ENCODE assay signal across 8 cellular contexts in genomic region chr7:65373608-65374351, GRCh38. TPM values are rescaled to one million over a fixed set of nuclear protein-coding genes. Genes with fewer than 3 reads are reported as not detected.
DNase-seq lines count a peak whose midpoint lies in the region; ATAC-seq and TF ChIP-seq lines count a peak whose summit lies in the region.

Gene ZNF92 (plus strand): TSS chr7:65373855. CDS start chr7:65373998, 143 bp downstream.

- peak within 1 kb of the TSS; percentile 91 for H3K4me3 Mint-ChIP-seq in activated T-cell treated with anti-CD3 and anti-CD28 coated beads, Interleukin-2, amount 50 U/mL, for 4 hours

- peak within 1 kb of the TSS; percentile 84 to 89 for H3K4me3 ChIP-seq in esophagus (ENCODE audit: low read depth in 1 of 2, low read length in 2 of 2)
- peak within 1 kb of the TSS; percentile 98 for H3K4me3 ChIP-seq in mucosa of stomach (ENCODE audit: low read length)

- H3K36me3 ChIP-seq in esophagus (ENCODE audit: control insufficient read depth in 2 of 2, insufficient read depth in 2 of 2, low read length in 1 of 2) = no peaks in the 10 kb centered on the region
- H3K36me3 ChIP-seq in mucosa of stomach (ENCODE audit: control insufficient read depth, insufficient read depth, low read length) = no peaks in the 10 kb centered on the region

- H3K9ac ChIP-seq in mucosa of stomach (ENCODE audit: low read length) = peak within 1 kb of the TSS; percentile 91

- H3K27me3 Mint-ChIP-seq in activated T-cell treated with anti-CD3 and anti-CD28 coated beads, Interleukin-2, amount 50 U/mL, for 4 hours (ENCODE audit: low read depth) = no peaks in the 10 kb centered on the region

- no peaks in the 10 kb centered on the region for H3K27me3 ChIP-seq in esophagus (ENCODE audit: control insufficient read depth in 1 of 2, insufficient read depth in 2 of 2, low read length in 2 of 2)
- H3K27me3 ChIP-seq in mucosa of stomach (ENCODE audit: control insufficient read depth, insufficient read depth, low read length) = no peaks in the 10 kb centered on the region

- WGBS in esophagus, 2 donors = 0% methylated on average over 44 of the region's 44 CpGs

- no peaks in the 10 kb centered on the region for H3K4me1 ChIP-seq in esophagus (ENCODE audit: control insufficient read depth in 2 of 2, insufficient read depth in 2 of 2, low read length in 1 of 2)
- peaks cover 12% of the 10 kb centered on the region for H3K4me1 ChIP-seq in mucosa of stomach (ENCODE audit: control insufficient read depth, insufficient read depth, low read length)

- DNase-seq in DMS153 treated with DMSO at 0.1 percent for 48 hours (lab: John Stamatoyannopoulos, UW; ENCODE audit: unreplicated experiment) (peak; percentile 92), KBM-7 (peak; percentile 98)
- peak; percentile 92 for DNase-seq in activated T-cell treated with anti-CD3 and anti-CD28 coated beads, Interleukin-2, amount 50 U/mL, for 4 hours
- peak; percentile 88 to 94 for DNase-seq in stimulated activated CD8-positive, alpha-beta memory T cell treated with anti-CD3 and anti-CD28 coated beads, Interleukin-7, amount 100 ng/mL, for 1 hour (ENCODE audit: low read depth in 2 of 2)

- H3K36me3 Mint-ChIP-seq in activated T-cell treated with anti-CD3 and anti-CD28 coated beads, Interleukin-2, amount 50 U/mL, for 4 hours (ENCODE audit: insufficient read depth) = peaks cover 13% of the 10 kb centered on the region

- peaks cover 41% of the 10 kb centered on the region for H3K4me1 Mint-ChIP-seq in activated T-cell treated with anti-CD3 and anti-CD28 coated beads, Interleukin-2, amount 50 U/mL, for 4 hours (ENCODE audit: low read depth)

- in situ Hi-C loops in KBM-7 (cut with MboI; ENCODE audit: low pct_unique_long_range_greater_than_20kb, low sequenced_read_pairs) = no loop called here

- H3K9me3 ChIP-seq in esophagus (ENCODE audit: control insufficient read depth in 2 of 2, insufficient read depth in 1 of 2, low read depth in 1 of 2, low read length in 1 of 2) (no peaks in the 10 kb centered on the region), mucosa of stomach (ENCODE audit: control insufficient read depth, low read length) (no peaks in the 10 kb centered on the region)

- ATAC-seq in GM21717 (IDR thresholded peaks at IDR 0.05; ENCODE audit: unreplicated experiment) = peak; percentile 99
- peak; percentile 99 for ATAC-seq in activated T-cell treated with anti-CD3 and anti-CD28 coated beads, Interleukin-2, amount 50 U/mL, for 4 hours

- no peaks in the 10 kb centered on the region for H3K9me3 Mint-ChIP-seq in activated T-cell treated with anti-CD3 and anti-CD28 coated beads, Interleukin-2, amount 50 U/mL, for 4 hours

- peak within 1 kb of the TSS; percentile 93 to 95 for H3K27ac ChIP-seq in esophagus (ENCODE audit: low read depth in 2 of 2, low read length in 1 of 2)

TF ChIP-seq in PFSK-1, 5 proteins besides CTCF, POLR2A, EP300 and RAD21:
- TF ChIP-seq REST (IDR thresholded peaks at IDR 0.05; ENCODE audit: insufficient read depth in 1 of 2, low read depth in 2 of 2, low read length in 2 of 2) (peak in 1 of 2 experiments; percentile 73; a peak in 1 of 4 replicates), TAF1 (IDR thresholded peaks at IDR 0.05; ENCODE audit: borderline replicate concordance, insufficient read depth, low read length) (peak; percentile 98), POLR2AphosphoS5 (IDR thresholded peaks at IDR 0.05; ENCODE audit: low read depth, low read length) (peak; percentile 99), FOXP2 (optimal IDR thresholded peaks at IDR 0.05; ENCODE audit: borderline replicate concordance, extremely low read depth, extremely low read length, insufficient read depth) (no peak), SIN3A (IDR thresholded peaks at IDR 0.05; ENCODE audit: borderline replicate concordance, insufficient read depth, low read length) (peak; percentile 98; the same call in 1 of the 2 replicates)

RNA-seq across cellular contexts. Expression of gene ZNF92, which starts in this region (rescaled TPM):
- polyA plus RNA-seq in PFSK-1 (2012; ENCODE audit: insufficient read length, low read depth) = 2.4 TPM
- 10 to 100 TPM in 1 of 3 donors, 1 to 10 TPM in 2; 8.1 to 10.4 (median 8.9) TPM for total RNA-seq in activated T-cell treated with anti-CD3 and anti-CD28 coated beads, Interleukin-2, amount 50 U/mL, for 4 hours
- polyA plus RNA-seq in esophagus = 1 to 10 TPM; 3.3 to 8.9 TPM

Comparison
In these comparisons a context has a peak if more than half of its experiments do, and no peak if none do; other contexts are left out.
1. Peak in every context shown above with its lines: DNase-seq, ATAC-seq, H3K4me3 ChIP-seq and H3K27ac ChIP-seq.